ENCODE assay signal across 17 cellular contexts in genomic region chr2:101006065-101006715, GRCh38. TPM values are rescaled to one million over a fixed set of nuclear protein-coding genes. Genes with fewer than 3 reads are reported as not detected.
A peak's percentile ranks its signal among the peaks of the same experiment; 100 is the strongest.
DNase-seq lines count a peak whose midpoint lies in the region; ATAC-seq and TF ChIP-seq lines count a peak whose summit lies in the region.
"Had no signal": no experiment of that assay in that cellular context is flagged by ENCODE, and none has a peak within 500 bp of the region (broad histone marks: within the 10 kb centered on the region; RNA-seq: fewer than 3 reads in every experiment).

No MANE protein-coding gene starts in this region.

- CTCF ChIA-PET in Caco-2 (lab: Charles Lee), result no interaction called here

- in situ Hi-C loops in GM23248 (cut with MboI), result no loop called here

- no TSS peak for BruUV-seq in Caco-2 (replicated peaks; lab: Mats Ljungman, UMichigan)

- 0 out of 2 replicates have a peak, but pooled peaks cover 10% of the 10 kb centered on the region for H4K20me1 ChIP-seq in GM23248 (ENCODE audit: insufficient read depth)

- H3K9ac ChIP-seq in GM23248, result peak overlapping the region; percentile 98; the same call in 1 of the 2 replicates

- H3K4me3 Mint-ChIP-seq in T-helper 2 cell treated with Interferon-gamma antibody and Interleukin-4, amounts not matched to agents 5 μg/mL and 100 μg/mL, for 36 hours, result peak overlapping the region; percentile 3
- H3K4me3 Mint-ChIP-seq in activated T-helper 17 cell treated with anti-CD3 and anti-CD28 coated beads, Interleukin-2, amount 50 U/mL, for 72 hours, result peak overlapping the region; percentile 100
- H3K4me3 Mint-ChIP-seq in naive thymus-derived CD8-positive, alpha-beta T cell, result peak overlapping the region in 2 of 10 donors; percentile 18 to 24
- no peak overlapping the region for H3K4me3 Mint-ChIP-seq in Caco-2 (ENCODE audit: unreplicated experiment)
- H3K4me3 Mint-ChIP-seq: CD14-positive monocyte had no signal

- POLR2A ChIA-PET in naive thymus-derived CD8-positive, alpha-beta T cell (lab: Charles Lee), result interaction anchor here (0.5 to 0.6 kb wide), 2 partner anchors 175 to 328 kb away, joined by 4 to 5 read pairs; no protein-coding TSS in a partner anchor
- POLR2A ChIA-PET in Caco-2 (lab: Charles Lee), result no interaction called here

- H3K27me3 ChIP-seq in GM23248 (replicated peaks; ENCODE audit: insufficient read depth) (no peaks in the 10 kb centered on the region), Caco-2 (replicated peaks; ENCODE audit: control insufficient read depth, insufficient read depth, low read length) (no peaks in the 10 kb centered on the region)
- H3K27me3 ChIP-seq: ascending aorta, colonic mucosa, gastroesophageal sphincter, transverse colon had no signal

- 76 to 77% methylated on average over 4 of the region's 4 CpGs for WGBS in GM23248 (ENCODE audit: low coverage in 1 of 2, low lambda C conversion rate in 2 of 2, missing lambda C conversion rate in 2 of 2), 2 experiments

- H3K9me3 ChIP-seq in GM23248 (ENCODE audit: low read depth) (no peaks in the 10 kb centered on the region), Caco-2 (no peaks in the 10 kb centered on the region)
- H3K9me3 ChIP-seq: ascending aorta, colonic mucosa, gastroesophageal sphincter, left ventricle myocardium inferior, transverse colon had no signal

- H3K36me3 ChIP-seq in GM23248 (ENCODE audit: low read depth) (peaks cover 56% of the 10 kb centered on the region), Caco-2 (ENCODE audit: control insufficient read depth, insufficient read depth, low read length) (peaks cover 16% of the 10 kb centered on the region)

- TF ChIP-seq CTCF in Caco-2 (IDR thresholded peaks at IDR 0.05; ENCODE audit: insufficient read depth in 1 of 2, low read depth in 1 of 2, low read length in 1 of 2, severe bottlenecking in 1 of 2, unreplicated experiment in 1 of 2), result no peak

- DNase-seq in T-helper 2 cell treated with Interferon-gamma antibody and Interleukin-4, amounts not matched to agents 5 μg/mL and 100 μg/mL, for 36 hours (ENCODE audit: low spot score), result no peak
- DNase-seq in T-helper 2 cell (no peak), GM23248 (no peak), NCI-H2171 (lab: John Stamatoyannopoulos, UW) (no peak), Caco-2 (no peak)
- no peak for DNase-seq in naive thymus-derived CD8-positive, alpha-beta T cell
- DNase-seq: 8988T; colonic mucosa; left ventricle myocardium inferior; NCI-H1436; stimulated activated CD4-positive, alpha-beta T cell treated with anti-CD3 and anti-CD28 coated beads, Interleukin-4, amount 100 ng/mL, for 4 hours; transverse colon had no signal

- intact Hi-C loops in Caco-2 (cut with micrococcal nuclease; ENCODE audit: unreplicated experiment), result no loop called here

- peak overlapping the region; percentile 5 for H3K27ac Mint-ChIP-seq in T-helper 2 cell treated with Interferon-gamma antibody and Interleukin-4, amounts not matched to agents 5 μg/mL and 100 μg/mL, for 36 hours
- H3K27ac Mint-ChIP-seq in activated T-helper 17 cell treated with anti-CD3 and anti-CD28 coated beads, Interleukin-2, amount 50 U/mL, for 72 hours, result peak overlapping the region; percentile 99
- peak overlapping the region in 7 of 10 donors; percentile 27 to 70 (median 56) for H3K27ac Mint-ChIP-seq in naive thymus-derived CD8-positive, alpha-beta T cell
- H3K27ac Mint-ChIP-seq in Caco-2 (ENCODE audit: unreplicated experiment), result no peak overlapping the region

- H3K9me2 ChIP-seq in GM23248 (ENCODE audit: insufficient read depth), result no peaks in the 10 kb centered on the region

- H2AFZ ChIP-seq in GM23248, result no peak overlapping the region

- H3K36me3 Mint-ChIP-seq in T-helper 2 cell treated with Interferon-gamma antibody and Interleukin-4, amounts not matched to agents 5 μg/mL and 100 μg/mL, for 36 hours (ENCODE audit: low read depth), result peaks cover 81% of the 10 kb centered on the region
- H3K36me3 Mint-ChIP-seq in activated T-helper 17 cell treated with anti-CD3 and anti-CD28 coated beads, Interleukin-2, amount 50 U/mL, for 72 hours (ENCODE audit: low read depth), result peaks cover 96% of the 10 kb centered on the region
- peaks cover 3 to 85% (median 37%) of the 10 kb centered on the region in 3 donors for H3K36me3 Mint-ChIP-seq in naive thymus-derived CD8-positive, alpha-beta T cell
- peaks cover 95% of the 10 kb centered on the region for H3K36me3 Mint-ChIP-seq in Caco-2 (ENCODE audit: insufficient read depth, unreplicated experiment)

- peaks cover 6% of the 10 kb centered on the region for H3K9me3 Mint-ChIP-seq in T-helper 2 cell treated with Interferon-gamma antibody and Interleukin-4, amounts not matched to agents 5 μg/mL and 100 μg/mL, for 36 hours
- H3K9me3 Mint-ChIP-seq in activated T-helper 17 cell treated with anti-CD3 and anti-CD28 coated beads, Interleukin-2, amount 50 U/mL, for 72 hours, result peaks cover 3% of the 10 kb centered on the region
- no peaks in the 10 kb centered on the region for H3K9me3 Mint-ChIP-seq in naive thymus-derived CD8-positive, alpha-beta T cell
- H3K9me3 Mint-ChIP-seq in Caco-2 (ENCODE audit: unreplicated experiment), result no peaks in the 10 kb centered on the region

- H3K79me2 ChIP-seq in GM23248 (ENCODE audit: insufficient read depth), result peaks cover 61% of the 10 kb centered on the region

- no peak overlapping the region for H3K4me3 ChIP-seq in GM23248
- H3K4me3 ChIP-seq in Caco-2 (ENCODE audit: low read depth, low read length), result no peak overlapping the region
- H3K4me3 ChIP-seq: ascending aorta, colonic mucosa, gastroesophageal sphincter, left ventricle myocardium inferior, transverse colon had no signal

- no peaks in the 10 kb centered on the region for H3K27me3 Mint-ChIP-seq in T-helper 2 cell treated with Interferon-gamma antibody and Interleukin-4, amounts not matched to agents 5 μg/mL and 100 μg/mL, for 36 hours (ENCODE audit: low read depth)
- H3K27me3 Mint-ChIP-seq in activated T-helper 17 cell treated with anti-CD3 and anti-CD28 coated beads, Interleukin-2, amount 50 U/mL, for 72 hours, result no peaks in the 10 kb centered on the region
- no peaks in the 10 kb centered on the region for H3K27me3 Mint-ChIP-seq in naive thymus-derived CD8-positive, alpha-beta T cell
- no peaks in the 10 kb centered on the region for H3K27me3 Mint-ChIP-seq in Caco-2 (ENCODE audit: insufficient read depth, unreplicated experiment)

- peaks cover 38% of the 10 kb centered on the region for H3K4me1 Mint-ChIP-seq in T-helper 2 cell treated with Interferon-gamma antibody and Interleukin-4, amounts not matched to agents 5 μg/mL and 100 μg/mL, for 36 hours (ENCODE audit: low read depth)
- peaks cover 51% of the 10 kb centered on the region for H3K4me1 Mint-ChIP-seq in activated T-helper 17 cell treated with anti-CD3 and anti-CD28 coated beads, Interleukin-2, amount 50 U/mL, for 72 hours
- H3K4me1 Mint-ChIP-seq in naive thymus-derived CD8-positive, alpha-beta T cell, result peaks cover 30 to 60% (median 57%) of the 10 kb centered on the region in 4 donors
- peaks cover 28% of the 10 kb centered on the region for H3K4me1 Mint-ChIP-seq in Caco-2 (ENCODE audit: low read depth, unreplicated experiment)

- ATAC-seq in activated T-helper 17 cell treated with anti-CD3 and anti-CD28 coated beads, Interleukin-2, amount 50 U/mL, for 72 hours (replicated peaks), result no peak
- no peak for ATAC-seq in naive thymus-derived CD8-positive, alpha-beta T cell
- no peak for ATAC-seq in HG03442 (IDR thresholded peaks at IDR 0.05; ENCODE audit: unreplicated experiment)
- ATAC-seq: gastroesophageal sphincter had no signal

- H3K4me1 ChIP-seq in GM23248 (ENCODE audit: insufficient read depth) (peaks cover 30% of the 10 kb centered on the region), Caco-2 (peaks cover 13% of the 10 kb centered on the region)
- H3K4me1 ChIP-seq: colonic mucosa had no signal

- no peak overlapping the region for H3K4me2 ChIP-seq in GM23248 (ENCODE audit: unreplicated experiment)

- H3F3A ChIP-seq in GM23248 (ENCODE audit: insufficient read depth), result peaks cover 79% of the 10 kb centered on the region

- H3K27ac ChIP-seq in GM23248, result no peak overlapping the region
- H3K27ac ChIP-seq: ascending aorta, colonic mucosa, gastroesophageal sphincter, left ventricle myocardium inferior, transverse colon had no signal

RNA-seq across cellular contexts. Expression of gene RPL31, which starts 4.1 kb away (rescaled TPM):
- 604 and 659 TPM in 2 replicates for total RNA-seq in GM23248 (2014; rRNA removed; shearing (Covaris generic))
- polyA plus RNA-seq in GM23248 (2016; fragmentation: Nextera tagmentation; extraction: Ambion mirVana), result 1,157 and 1,172 TPM in 2 replicates
- total RNA-seq in activated T-helper 17 cell treated with anti-CD3 and anti-CD28 coated beads, Interleukin-2, amount 50 U/mL, for 72 hours, result 1,000 to 10,000 TPM; 1,159 to 1,593 TPM
- total RNA-seq in naive thymus-derived CD8-positive, alpha-beta T cell, result 1,000 to 10,000 TPM; 2,599 to 2,788 TPM
- polyA plus RNA-seq in naive thymus-derived CD8-positive, alpha-beta T cell, result 1,000 to 10,000 TPM; 7,517 to 8,494 (median 8,327) TPM
- total RNA-seq in Caco-2 (2022), result 2,026 and 2,057 TPM in 2 replicates
